24 cellular contexts compared by ENCODE assay signal in the genomic region with DNA sequence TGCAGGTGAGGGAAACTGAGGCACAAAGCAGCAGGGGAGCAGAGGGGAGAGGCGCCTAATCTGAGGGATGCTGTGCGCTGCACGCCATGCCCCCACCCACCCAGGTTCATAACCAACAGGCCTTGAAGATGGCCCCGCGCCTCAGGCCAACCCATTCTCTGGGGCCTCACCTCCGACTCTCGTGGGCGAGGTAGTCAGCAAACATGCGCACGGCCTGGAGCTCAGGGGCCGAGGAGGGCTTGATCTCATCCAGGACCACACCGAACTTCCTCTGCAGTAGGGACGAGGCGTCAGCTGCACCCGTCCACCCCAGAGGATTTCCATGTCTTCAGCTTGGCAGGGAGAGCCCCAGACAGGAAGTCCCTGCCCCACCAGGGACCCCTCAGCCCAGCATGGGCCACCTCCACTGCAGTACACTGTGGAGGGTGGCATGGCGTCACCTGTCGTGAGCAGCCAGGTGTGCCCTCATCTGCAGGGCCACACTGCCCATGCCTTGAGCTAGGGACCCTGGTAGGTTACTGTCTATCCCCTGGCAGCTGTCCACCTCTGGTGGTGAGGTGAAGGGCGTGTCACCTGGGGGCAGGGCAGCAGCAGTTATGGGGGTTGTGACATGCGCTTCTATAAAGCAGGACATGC. TPM values are rescaled to one million over a fixed set of nuclear protein-coding genes. Genes with fewer than 3 reads are reported as not detected.
"Had no signal": no experiment of that assay in that cellular context is flagged by ENCODE, and none has a peak within 500 bp of the region (broad histone marks: within the 10 kb centered on the region; RNA-seq: fewer than 3 reads in every experiment).

No MANE protein-coding gene starts in this region.

- H3K9me3 Mint-ChIP-seq: activated B cell treated with CpG ODN at 0.5 μM for 24 hours; activated CD4-positive, alpha-beta T cell treated with anti-CD3 and anti-CD28 coated beads, Interleukin-2, amount 10 ng/mL, durations not matched to agents 24 days and 14 days; activated naive CD4-positive, alpha-beta T cell treated with anti-CD3 and anti-CD28 coated beads, Interleukin-2, amount 50 U/mL, for 72 hours; activated naive CD8-positive, alpha-beta T cell treated with anti-CD3 and anti-CD28 coated beads, Interleukin-2, amount 50 U/mL, for 24 hours; activated T-cell treated with anti-CD3 and anti-CD28 coated beads, Interleukin-2, amount 50 U/mL, for 4 hours; central memory CD8-positive, alpha-beta T cell; T-helper 1 cell treated with Interleukin-12 subunit alpha and Interleukin-12 subunit beta and Interleukin-4 antibody, amounts not matched to agents 30 μg/mL and 1 μg/mL, for 36 hours had no signal

- ATAC-seq: activated naive CD4-positive, alpha-beta T cell treated with anti-CD3 and anti-CD28 coated beads, Interleukin-2, amount 50 U/mL, for 72 hours; activated naive CD8-positive, alpha-beta T cell treated with anti-CD3 and anti-CD28 coated beads, Interleukin-2, amount 50 U/mL, for 24 hours; activated T-cell treated with anti-CD3 and anti-CD28 coated beads, Interleukin-2, amount 50 U/mL, for 4 hours; body of pancreas; PC-3 had no signal

- H3K9me3 ChIP-seq: ascending aorta, body of pancreas had no signal

- H3K4me1 ChIP-seq: ascending aorta had no signal

- H3K27me3 ChIP-seq: ascending aorta, body of pancreas had no signal

- H3K27me3 Mint-ChIP-seq: activated B cell treated with CpG ODN at 0.5 μM for 24 hours; activated CD4-positive, alpha-beta T cell treated with anti-CD3 and anti-CD28 coated beads, Interleukin-2, amount 10 ng/mL, durations not matched to agents 24 days and 14 days; activated naive CD8-positive, alpha-beta T cell treated with anti-CD3 and anti-CD28 coated beads, Interleukin-2, amount 50 U/mL, for 24 hours; central memory CD8-positive, alpha-beta T cell had no signal

- DNase-seq: activated B cell treated with CpG ODN at 0.5 μM for 24 hours; activated CD4-positive, alpha-beta T cell treated with anti-CD3 and anti-CD28 coated beads for 1 hour; activated CD4-positive, alpha-beta T cell treated with anti-CD3 and anti-CD28 coated beads, Interleukin-2, amount 10 ng/mL, durations not matched to agents 24 days and 14 days; activated CD4-positive, alpha-beta T cell treated with anti-CD3 and anti-CD28 coated beads, Interleukin-2, amount 50 U/mL, for 48 hours; activated CD8-positive, alpha-beta memory T cell treated with anti-CD3 and anti-CD28 coated beads for 24 hours; activated effector memory CD4-positive, alpha-beta T cell treated with anti-CD3 and anti-CD28 coated beads, Interleukin-2, amount 50 U/mL, for 16 hours; activated naive CD4-positive, alpha-beta T cell treated with Interleukin-2 at 50 U/mL for 16 hours; activated naive CD8-positive, alpha-beta T cell treated with anti-CD3 and anti-CD28 coated beads, Interleukin-2, amount 50 U/mL, for 24 hours; activated T-cell treated with anti-CD3 and anti-CD28 coated beads, Interleukin-2, amount 50 U/mL, for 4 hours; amniotic stem cell; body of pancreas; KG1; NCI-H1105; NCI-H1436; NCI-H1694 treated with DMSO at 0.1 percent for 48 hours; NCI-H2029 treated with DMSO at 0.1 percent for 48 hours; NCI-H510A treated with DMSO at 0.1 percent for 48 hours; NCI-H69; PC-3; SHP77 treated with DMSO at 0.1 percent for 48 hours had no signal

- H3K27ac ChIP-seq: ascending aorta, body of pancreas had no signal

- H3K4me3 ChIP-seq: ascending aorta, body of pancreas had no signal

- H3K27ac Mint-ChIP-seq: activated B cell treated with CpG ODN at 0.5 μM for 24 hours; activated CD4-positive, alpha-beta T cell treated with anti-CD3 and anti-CD28 coated beads, Interleukin-2, amount 10 ng/mL, durations not matched to agents 24 days and 14 days; activated naive CD4-positive, alpha-beta T cell treated with anti-CD3 and anti-CD28 coated beads, Interleukin-2, amount 50 U/mL, for 72 hours; activated naive CD8-positive, alpha-beta T cell treated with anti-CD3 and anti-CD28 coated beads, Interleukin-2, amount 50 U/mL, for 24 hours; T-helper 1 cell treated with Interleukin-12 subunit alpha and Interleukin-12 subunit beta and Interleukin-4 antibody, amounts not matched to agents 30 μg/mL and 1 μg/mL, for 36 hours had no signal

- H3K4me3 Mint-ChIP-seq: activated B cell treated with CpG ODN at 0.5 μM for 24 hours; activated CD4-positive, alpha-beta T cell treated with anti-CD3 and anti-CD28 coated beads, Interleukin-2, amount 10 ng/mL, durations not matched to agents 24 days and 14 days; activated naive CD8-positive, alpha-beta T cell treated with anti-CD3 and anti-CD28 coated beads, Interleukin-2, amount 50 U/mL, for 24 hours; activated T-cell treated with anti-CD3 and anti-CD28 coated beads, Interleukin-2, amount 50 U/mL, for 4 hours; central memory CD8-positive, alpha-beta T cell; T-helper 1 cell treated with Interleukin-12 subunit alpha and Interleukin-12 subunit beta and Interleukin-4 antibody, amounts not matched to agents 30 μg/mL and 1 μg/mL, for 36 hours had no signal

RNA-seq across cellular contexts. Expression of gene CERS1, which starts 15.0 kb away (rescaled TPM):
- total RNA-seq: activated B cell treated with CpG ODN at 0.5 μM for 24 hours, ascending aorta had no signal
